In genomic region chr6:61940919-61941318, GRCh38 we compare ENCODE assay signal across 7 cellular contexts.
"Had no signal": no experiment of that assay in that cellular context is flagged by ENCODE, and none has a peak within 500 bp of the region (broad histone marks: within the 10 kb centered on the region; RNA-seq: fewer than 3 reads in every experiment).

No MANE protein-coding gene starts in this region.

- FAIRE-seq: HepG2, HTR-8/SVneo, K562 had no signal

- H3K4me3 ChIP-seq: K562 had no signal

- H3K4me3 Mint-ChIP-seq: IgD-negative memory B cell had no signal

- H3K27ac ChIP-seq: HL-60 had no signal

- ATAC-seq: HepG2, K562 had no signal

- DNase-seq: IMR-90, KBM-7 had no signal
